8 cellular contexts compared by ENCODE assay signal in genomic region chr22:38272373-38273134, GRCh38. TPM values are rescaled to one million over a fixed set of nuclear protein-coding genes. Genes with fewer than 3 reads are reported as not detected.
DNase-seq lines count a peak whose midpoint lies in the region; ATAC-seq, FAIRE-seq and TF ChIP-seq lines count a peak whose summit lies in the region.

TSS of gene TMEM184B (minus strand) at chr22:38273010. CDS start at chr22:38247961, 25,049 bp downstream.

- no peaks in the 10 kb centered on the region for H3K27me3 ChIP-seq in duodenal mucosa (ENCODE audit: control insufficient read depth in 1 of 2, insufficient read depth in 2 of 2, low read length in 2 of 2)

- H3K9me3 ChIP-seq in duodenal mucosa (ENCODE audit: control insufficient read depth in 1 of 2, low read length in 2 of 2) = no peaks in the 10 kb centered on the region

- H3K4me1 ChIP-seq in duodenal mucosa (ENCODE audit: control insufficient read depth in 1 of 2, insufficient read depth in 2 of 2, low read length in 2 of 2) = peaks cover 22 to 25% of the 10 kb centered on the region in 2 donors

- no peaks in the 10 kb centered on the region for H3K36me3 ChIP-seq in duodenal mucosa (ENCODE audit: control insufficient read depth in 1 of 2, insufficient read depth in 2 of 2, low read length in 2 of 2)

- peak within 1 kb of the TSS; percentile 87 for H3K27ac Mint-ChIP-seq in activated CD4-positive, alpha-beta memory T cell treated with anti-CD3 and anti-CD28 coated beads for 36 hours

- intact Hi-C loops in activated CD4-positive, alpha-beta memory T cell treated with anti-CD3 and anti-CD28 coated beads for 36 hours (cut with micrococcal nuclease) = loop anchor here (2.0 kb wide), 1 partner anchor 44 kb away; the partner anchor contains the start of gene CSNK1E
- intact Hi-C loops in lower leg skin (cut with DNase I; ENCODE audit: low total_unique reads) = no loop called here

- POLR2A ChIA-PET in activated CD4-positive, alpha-beta memory T cell treated with anti-CD3 and anti-CD28 coated beads for 36 hours (lab: Charles Lee) = interaction anchor here (1.4 kb wide), 1 partner anchor 39 kb away, joined by 3 read pairs; no protein-coding TSS in a partner anchor

- ATAC-seq in HG02623 (IDR thresholded peaks at IDR 0.05; ENCODE audit: unreplicated experiment) (peak; percentile 66), GM21528 (IDR thresholded peaks at IDR 0.05; ENCODE audit: low FRiP score, unreplicated experiment) (no peak)

- peak within 1 kb of the TSS; percentile 89 to 94 for H3K9ac ChIP-seq in duodenal mucosa (ENCODE audit: low read depth in 1 of 2, low read length in 2 of 2)

- H3K4me1 Mint-ChIP-seq in activated CD4-positive, alpha-beta memory T cell treated with anti-CD3 and anti-CD28 coated beads for 36 hours (ENCODE audit: low read depth) = peaks cover 42% of the 10 kb centered on the region

- H3K36me3 Mint-ChIP-seq in activated CD4-positive, alpha-beta memory T cell treated with anti-CD3 and anti-CD28 coated beads for 36 hours = no peaks in the 10 kb centered on the region

- FAIRE-seq in GM12891 (lab: Jason Lieb, UNC) = peak; percentile 97

- TF ChIP-seq POLR2A in GM12891 (IDR thresholded peaks at IDR 0.05; ENCODE audit: low read depth, low read length) = no peak
- peak in 1 of 2 donors; percentile 41 for TF ChIP-seq POLR2A in lower leg skin (IDR thresholded peaks at IDR 0.05)

- WGBS in lower leg skin, 2 donors = 1% methylated on average over 17 of the region's 97 CpGs; no CpG with 5 or more reads in 1 of the 2 donors

- no peaks in the 10 kb centered on the region for H3K27me3 Mint-ChIP-seq in activated CD4-positive, alpha-beta memory T cell treated with anti-CD3 and anti-CD28 coated beads for 36 hours

- H3K9me3 Mint-ChIP-seq in activated CD4-positive, alpha-beta memory T cell treated with anti-CD3 and anti-CD28 coated beads for 36 hours = no peaks in the 10 kb centered on the region

- no peak for TF ChIP-seq CTCF in lower leg skin (IDR thresholded peaks at IDR 0.05)

- peak within 1 kb of the TSS; percentile 81 to 88 for H3K4me3 ChIP-seq in duodenal mucosa (ENCODE audit: low read depth in 1 of 2, low read length in 2 of 2)
- peak within 1 kb of the TSS; percentile 81 for H3K4me3 ChIP-seq in lower leg skin (ENCODE audit: low read depth, poor library complexity, severe bottlenecking)

- H3K27ac ChIP-seq in duodenal mucosa (ENCODE audit: low read depth, low read length) = peak within 1 kb of the TSS; percentile 78

- DNase-seq in GM12891 (ENCODE audit: insufficient read length, low spot score) (peak; percentile 98), NCI-H345 (lab: John Stamatoyannopoulos, UW) (peak; percentile 57), lower leg skin (ENCODE audit: low spot score in 2 of 2) (peak; percentile 43 to 95)
- DNase-seq in activated CD4-positive, alpha-beta memory T cell treated with anti-CD3 and anti-CD28 coated beads for 36 hours = peak; percentile 84
- peak; percentile 78 for DNase-seq in stimulated activated CD4-positive, alpha-beta T cell treated with anti-CD3 and anti-CD28 coated beads, Interleukin-4, amount 100 ng/mL, for 24 hours

- H3K4me3 Mint-ChIP-seq in activated CD4-positive, alpha-beta memory T cell treated with anti-CD3 and anti-CD28 coated beads for 36 hours = peak within 1 kb of the TSS; percentile 85

- CTCF ChIA-PET in activated CD4-positive, alpha-beta memory T cell treated with anti-CD3 and anti-CD28 coated beads for 36 hours (lab: Charles Lee) = no interaction called here

TF ChIP-seq in GM12891, 5 proteins besides CTCF, POLR2A, EP300 and RAD21:
- no peak for TF ChIP-seq TAF1 (IDR thresholded peaks at IDR 0.05; ENCODE audit: low read depth, low read length)
- TF ChIP-seq POU2F2 (IDR thresholded peaks at IDR 0.05; ENCODE audit: low read depth, low read length) = no peak
- no peak for TF ChIP-seq PAX5 (IDR thresholded peaks at IDR 0.05; ENCODE audit: insufficient read depth, low read length, severe bottlenecking)
- no peak for TF ChIP-seq POLR2AphosphoS5 (IDR thresholded peaks at IDR 0.05; ENCODE audit: low read depth, low read length)
- TF ChIP-seq SPI1 (IDR thresholded peaks at IDR 0.05; ENCODE audit: low read depth, low read length) = no peak

RNA-seq across cellular contexts. Expression of gene TMEM184B, which starts in this region (rescaled TPM):
- polyA plus RNA-seq in GM12891 (2012; ENCODE audit: low read depth, missing spikeins) = 5.5 TPM
- total RNA-seq in activated CD4-positive, alpha-beta memory T cell treated with anti-CD3 and anti-CD28 coated beads for 36 hours = 10 to 100 TPM; 24.4 to 26.6 TPM
- total RNA-seq in lower leg skin = 10 to 100 TPM; 27.9 to 67.4 (median 40.7) TPM
